ENCODE assay signal across 1 cellular context in genomic region chr20:63329331-63330083, GRCh38.
TF ChIP-seq lines count a peak whose summit lies in the region.

No MANE protein-coding gene starts in this region.

TF ChIP-seq in HEK293, 187 proteins besides CTCF, POLR2A, EP300 and RAD21 (continued from another document):
- TF ChIP-seq ZBTB10 (tag by site-specific recombination; IDR thresholded peaks at IDR 0.05) = peak; percentile 72; the same call in 1 of the 2 replicates
- TF ChIP-seq ZNF214 (tag by site-specific recombination; IDR thresholded peaks at IDR 0.05; ENCODE audit: borderline replicate concordance) = no peak
- TF ChIP-seq KLF7 (tag by site-specific recombination; IDR thresholded peaks at IDR 0.05; ENCODE audit: borderline replicate concordance) = no peak
- peak; percentile 42; the same call in 1 of the 2 replicates for TF ChIP-seq BCL11A (tag by site-specific recombination; IDR thresholded peaks at IDR 0.05; ENCODE audit: low read depth)
- 0 out of 2 replicates have a peak, but pooled peaks have one; percentile 26 for TF ChIP-seq ZEB2 (tag by site-specific recombination; IDR thresholded peaks at IDR 0.05)
TF ChIP-seq in HEK293: peak in this region for 4.
